2 cellular contexts compared by ENCODE assay signal in the genomic region with DNA sequence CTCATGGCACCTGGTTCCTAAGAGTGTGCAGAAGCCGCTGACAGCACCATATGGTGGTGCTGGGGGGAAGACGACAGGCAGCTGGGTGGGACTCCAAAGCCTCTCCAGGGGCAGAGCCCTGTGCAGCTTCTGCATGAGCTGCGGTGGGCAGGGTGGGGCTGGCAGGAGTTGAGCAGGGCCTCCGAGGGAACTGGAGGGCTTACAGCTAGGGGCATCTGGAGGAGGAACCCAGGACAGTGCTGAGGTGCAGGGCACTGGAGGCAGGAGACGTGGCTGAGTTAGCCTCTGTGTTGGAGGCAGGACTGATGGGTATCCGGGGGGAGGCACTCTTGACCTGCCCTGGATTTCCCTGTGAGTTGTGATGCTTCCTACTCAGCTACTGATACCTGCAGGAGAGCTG.
TF ChIP-seq lines count a peak whose summit lies in the region.

No MANE protein-coding gene starts in this region.

TF ChIP-seq in K562, 482 proteins besides CTCF, POLR2A, EP300 and RAD21:
- TF ChIP-seq C11orf30 (IDR thresholded peaks at IDR 0.05; ENCODE audit: low read depth) = no peak
- TF ChIP-seq SUPT5H (IDR thresholded peaks at IDR 0.05) = 0 out of 2 replicates have a peak, but pooled peaks have one; percentile 36

TF ChIP-seq in neural cell, 6 proteins besides CTCF, POLR2A, EP300 and RAD21:
- no peak for TF ChIP-seq EZH2 (IDR thresholded peaks at IDR 0.05; ENCODE audit: borderline replicate concordance, insufficient read depth, low read length, poor library complexity, severe bottlenecking)
- peak; percentile 9 for TF ChIP-seq POLR2AphosphoS5 (IDR thresholded peaks at IDR 0.05)
- TF ChIP-seq SMC3 (conservative IDR thresholded peaks at IDR 0.05; ENCODE audit: poor library complexity) = no peak
- TF ChIP-seq MXI1 (conservative IDR thresholded peaks at IDR 0.05; ENCODE audit: poor library complexity, severe bottlenecking) = no peak
- TF ChIP-seq REST (IDR thresholded peaks at IDR 0.05; ENCODE audit: borderline replicate concordance) = no peak
